38 cellular contexts compared by ENCODE assay signal in the genomic region with DNA sequence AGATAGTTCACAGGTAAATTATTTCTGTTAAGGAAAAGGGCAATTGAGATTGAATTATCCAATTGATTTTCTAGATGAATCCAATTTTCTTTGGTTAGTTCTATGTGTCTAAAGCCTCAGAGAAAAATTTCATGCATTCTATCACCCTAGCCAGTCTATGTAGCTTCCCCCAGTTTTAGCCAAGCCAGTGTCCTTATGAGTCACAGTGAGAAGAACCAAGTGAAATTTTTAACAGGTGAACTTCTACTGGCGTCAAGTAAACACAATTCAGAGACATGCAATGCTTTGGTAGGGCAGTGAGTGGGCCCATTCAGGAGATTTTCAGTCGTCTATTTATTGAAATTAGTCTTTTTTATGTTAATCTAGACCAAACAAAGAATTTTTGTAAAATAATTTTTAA.
DNase-seq lines count a peak whose midpoint lies in the region; ATAC-seq and TF ChIP-seq lines count a peak whose summit lies in the region.
"Had no signal": no experiment of that assay in that cellular context is flagged by ENCODE, and none has a peak within 500 bp of the region (broad histone marks: within the 10 kb centered on the region; RNA-seq: fewer than 3 reads in every experiment).

No MANE protein-coding gene starts in this region.

- H3K27me3 Mint-ChIP-seq in HFFc6 (ENCODE audit: insufficient read depth): no peaks in the 10 kb centered on the region
- no peaks in the 10 kb centered on the region for H3K27me3 Mint-ChIP-seq in activated T-cell treated with anti-CD3 and anti-CD28 coated beads, Interleukin-2, amount 50 U/mL, for 72 hours (ENCODE audit: low read depth)
- H3K27me3 Mint-ChIP-seq: activated CD4-positive, alpha-beta T cell treated with anti-CD3 and anti-CD28 coated beads for 36 hours; activated CD8-positive, alpha-beta T cell treated with anti-CD3 and anti-CD28 coated beads for 36 hours; activated naive CD4-positive, alpha-beta T cell treated with anti-CD3 and anti-CD28 coated beads, Interleukin-2, amount 50 U/mL, for 24 hours; activated T-helper 17 cell treated with anti-CD3 and anti-CD28 coated beads, Interleukin-2, amount 50 U/mL, for 72 hours; brain; CD4-positive, CD25-positive, alpha-beta regulatory T cell had no signal

- no peak overlapping the region for H3K4me3 Mint-ChIP-seq in HFFc6
- H3K4me3 Mint-ChIP-seq in activated T-cell treated with anti-CD3 and anti-CD28 coated beads, Interleukin-2, amount 50 U/mL, for 72 hours: no peak overlapping the region
- H3K4me3 Mint-ChIP-seq: activated CD4-positive, alpha-beta T cell treated with anti-CD3 and anti-CD28 coated beads for 36 hours; activated CD8-positive, alpha-beta T cell treated with anti-CD3 and anti-CD28 coated beads for 36 hours; activated naive CD4-positive, alpha-beta T cell treated with anti-CD3 and anti-CD28 coated beads, Interleukin-2, amount 50 U/mL, for 24 hours; activated T-helper 17 cell treated with anti-CD3 and anti-CD28 coated beads, Interleukin-2, amount 50 U/mL, for 72 hours; brain; CD4-positive, CD25-positive, alpha-beta regulatory T cell; H9; neural crest cell had no signal

- no peaks in the 10 kb centered on the region for H3K36me3 Mint-ChIP-seq in HFFc6 (ENCODE audit: low read depth)
- H3K36me3 Mint-ChIP-seq in activated T-cell treated with anti-CD3 and anti-CD28 coated beads, Interleukin-2, amount 50 U/mL, for 72 hours (ENCODE audit: insufficient read depth in 2 of 2): no peaks in the 10 kb centered on the region
- H3K36me3 Mint-ChIP-seq: activated naive CD4-positive, alpha-beta T cell treated with anti-CD3 and anti-CD28 coated beads, Interleukin-2, amount 50 U/mL, for 24 hours; brain; CD4-positive, CD25-positive, alpha-beta regulatory T cell had no signal

- ATAC-seq in GM18511 (IDR thresholded peaks at IDR 0.05; ENCODE audit: unreplicated experiment) (peak; percentile 65), GM19463 (IDR thresholded peaks at IDR 0.05; ENCODE audit: unreplicated experiment) (peak; percentile 76), HG02870 (IDR thresholded peaks at IDR 0.05; ENCODE audit: unreplicated experiment) (peak; percentile 53), HG03520 (IDR thresholded peaks at IDR 0.05; ENCODE audit: unreplicated experiment) (peak; percentile 61)
- ATAC-seq in activated T-cell treated with anti-CD3 and anti-CD28 coated beads, Interleukin-2, amount 50 U/mL, for 72 hours (replicated peaks in 1 of 2): no peak
- ATAC-seq: activated CD4-positive, alpha-beta T cell treated with anti-CD3 and anti-CD28 coated beads for 36 hours; activated CD8-positive, alpha-beta T cell treated with anti-CD3 and anti-CD28 coated beads for 36 hours; activated T-helper 17 cell treated with anti-CD3 and anti-CD28 coated beads, Interleukin-2, amount 50 U/mL, for 72 hours; esophagus mucosa; foreskin keratinocyte; left lung; pancreas had no signal

- H3K27ac Mint-ChIP-seq in HFFc6: no peak overlapping the region
- H3K27ac Mint-ChIP-seq in activated T-cell treated with anti-CD3 and anti-CD28 coated beads, Interleukin-2, amount 50 U/mL, for 72 hours: no peak overlapping the region
- H3K27ac Mint-ChIP-seq: activated CD4-positive, alpha-beta T cell treated with anti-CD3 and anti-CD28 coated beads for 36 hours; activated CD8-positive, alpha-beta T cell treated with anti-CD3 and anti-CD28 coated beads for 36 hours; activated naive CD4-positive, alpha-beta T cell treated with anti-CD3 and anti-CD28 coated beads, Interleukin-2, amount 50 U/mL, for 24 hours; activated T-helper 17 cell treated with anti-CD3 and anti-CD28 coated beads, Interleukin-2, amount 50 U/mL, for 72 hours; brain; CD4-positive, CD25-positive, alpha-beta regulatory T cell; H9 had no signal

- H3K4me1 Mint-ChIP-seq in HFFc6 (ENCODE audit: low read depth): no peaks in the 10 kb centered on the region
- no peaks in the 10 kb centered on the region for H3K4me1 Mint-ChIP-seq in activated T-cell treated with anti-CD3 and anti-CD28 coated beads, Interleukin-2, amount 50 U/mL, for 72 hours (ENCODE audit: low read depth)
- H3K4me1 Mint-ChIP-seq: activated CD4-positive, alpha-beta T cell treated with anti-CD3 and anti-CD28 coated beads for 36 hours; activated naive CD4-positive, alpha-beta T cell treated with anti-CD3 and anti-CD28 coated beads, Interleukin-2, amount 50 U/mL, for 24 hours; activated T-helper 17 cell treated with anti-CD3 and anti-CD28 coated beads, Interleukin-2, amount 50 U/mL, for 72 hours; brain; CD4-positive, CD25-positive, alpha-beta regulatory T cell; H9; neural crest cell had no signal

- DNase-seq in NCI-H2227 (lab: John Stamatoyannopoulos, UW; ENCODE audit: unreplicated experiment) (no peak), NCI-H226 (no peak), HFFc6 (no peak)
- no peak for DNase-seq in activated T-cell treated with anti-CD3 and anti-CD28 coated beads, Interleukin-2, amount 50 U/mL, for 72 hours
- DNase-seq: activated CD4-positive, alpha-beta T cell treated with anti-CD3 and anti-CD28 coated beads for 36 hours; activated CD8-positive, alpha-beta T cell treated with anti-CD3 and anti-CD28 coated beads for 36 hours; amniotic stem cell; CD4-positive, CD25-positive, alpha-beta regulatory T cell; cerebellar nuclear complex; DMS79 treated with DMSO at 0.1 percent for 48 hours; foreskin keratinocyte; GDM1; H9; head of caudate nucleus; islet precursor cell; Kasumi-1; left lung; mesendoderm; NCI-H1417 treated with DMSO at 0.1 percent for 48 hours; NCI-H2081; NCI-H748 treated with DMSO at 0.1 percent for 48 hours; pancreas; Peyer's patch; retina; SIG-M5; small intestine; stomach; SW 1271; T-helper 9 cell had no signal

- no peak for TF ChIP-seq CTCF in HFFc6 (IDR thresholded peaks at IDR 0.05)

- no peaks in the 10 kb centered on the region for H3K9me3 Mint-ChIP-seq in HFFc6
- H3K9me3 Mint-ChIP-seq in activated T-cell treated with anti-CD3 and anti-CD28 coated beads, Interleukin-2, amount 50 U/mL, for 72 hours: peaks cover 0 to 3% of the 10 kb centered on the region in 2 donors
- H3K9me3 Mint-ChIP-seq: activated CD8-positive, alpha-beta T cell treated with anti-CD3 and anti-CD28 coated beads for 36 hours; activated naive CD4-positive, alpha-beta T cell treated with anti-CD3 and anti-CD28 coated beads, Interleukin-2, amount 50 U/mL, for 24 hours had no signal

Comparison
In these comparisons a context has a peak if more than half of its experiments do, and no peak if none do; other contexts are left out.
1. ATAC-seq: peak in GM18511 (single experiment), GM19463 (single experiment), HG02870 (single experiment) and HG03520 (single experiment); none in activated T-cell treated with anti-CD3 and anti-CD28 coated beads, Interleukin-2, amount 50 U/mL, for 72 hours (0 of 2).